1 cellular context compared by ENCODE assay signal in genomic region chr12:40684986-40685385, GRCh38.
TF ChIP-seq lines count a peak whose summit lies in the region.

No MANE protein-coding gene starts in this region.

TF ChIP-seq in HepG2, 621 proteins besides CTCF, POLR2A, EP300 and RAD21 (continued from another document):
- TF ChIP-seq ZNF280B (CRISPR knock-in tag; IDR thresholded peaks at IDR 0.05; ENCODE audit: borderline replicate concordance) (no peak), ZFX (CRISPR knock-in tag; IDR thresholded peaks at IDR 0.05; ENCODE audit: low read depth) (no peak), NFKBIZ (CRISPR knock-in tag; IDR thresholded peaks at IDR 0.05) (no peak), CEBPZ (IDR thresholded peaks at IDR 0.05; ENCODE audit: low read length) (no peak), MAFF (IDR thresholded peaks at IDR 0.05; ENCODE audit: low read depth, low read length) (no peak), ZFP91 (CRISPR knock-in tag; IDR thresholded peaks at IDR 0.05; ENCODE audit: borderline replicate concordance) (no peak), MLXIP (CRISPR knock-in tag; IDR thresholded peaks at IDR 0.05; ENCODE audit: borderline replicate concordance) (no peak), ZNF670 (CRISPR knock-in tag; IDR thresholded peaks at IDR 0.05; ENCODE audit: borderline replicate concordance) (no peak)
